Comparison of ENCODE assay signal across 8 cellular contexts in the genomic region with DNA sequence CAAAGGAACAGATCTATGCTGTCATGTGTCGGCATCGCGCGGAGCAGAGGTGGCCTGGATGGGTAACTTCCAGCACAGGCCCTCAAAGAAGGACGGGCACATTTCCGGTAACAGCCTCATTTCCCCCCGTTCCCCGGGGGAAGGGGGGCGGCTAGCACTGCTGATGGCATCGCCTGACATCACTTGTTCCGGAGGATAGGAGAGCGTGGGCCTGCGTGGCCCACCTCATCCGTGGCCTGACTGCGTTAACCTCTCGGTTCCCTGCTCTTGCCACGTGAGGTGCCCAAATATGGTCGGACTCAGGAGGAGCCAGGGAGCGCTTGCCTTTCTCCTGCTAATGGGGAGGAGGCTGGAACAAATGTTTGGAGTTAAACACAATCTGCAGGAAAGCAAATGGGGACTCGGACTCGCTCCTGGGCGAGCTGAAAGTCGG. TPM values are rescaled to one million over a fixed set of nuclear protein-coding genes. Genes with fewer than 3 reads are reported as not detected.
DNase-seq lines count a peak whose midpoint lies in the region; ATAC-seq and TF ChIP-seq lines count a peak whose summit lies in the region.

A gene with protein sequence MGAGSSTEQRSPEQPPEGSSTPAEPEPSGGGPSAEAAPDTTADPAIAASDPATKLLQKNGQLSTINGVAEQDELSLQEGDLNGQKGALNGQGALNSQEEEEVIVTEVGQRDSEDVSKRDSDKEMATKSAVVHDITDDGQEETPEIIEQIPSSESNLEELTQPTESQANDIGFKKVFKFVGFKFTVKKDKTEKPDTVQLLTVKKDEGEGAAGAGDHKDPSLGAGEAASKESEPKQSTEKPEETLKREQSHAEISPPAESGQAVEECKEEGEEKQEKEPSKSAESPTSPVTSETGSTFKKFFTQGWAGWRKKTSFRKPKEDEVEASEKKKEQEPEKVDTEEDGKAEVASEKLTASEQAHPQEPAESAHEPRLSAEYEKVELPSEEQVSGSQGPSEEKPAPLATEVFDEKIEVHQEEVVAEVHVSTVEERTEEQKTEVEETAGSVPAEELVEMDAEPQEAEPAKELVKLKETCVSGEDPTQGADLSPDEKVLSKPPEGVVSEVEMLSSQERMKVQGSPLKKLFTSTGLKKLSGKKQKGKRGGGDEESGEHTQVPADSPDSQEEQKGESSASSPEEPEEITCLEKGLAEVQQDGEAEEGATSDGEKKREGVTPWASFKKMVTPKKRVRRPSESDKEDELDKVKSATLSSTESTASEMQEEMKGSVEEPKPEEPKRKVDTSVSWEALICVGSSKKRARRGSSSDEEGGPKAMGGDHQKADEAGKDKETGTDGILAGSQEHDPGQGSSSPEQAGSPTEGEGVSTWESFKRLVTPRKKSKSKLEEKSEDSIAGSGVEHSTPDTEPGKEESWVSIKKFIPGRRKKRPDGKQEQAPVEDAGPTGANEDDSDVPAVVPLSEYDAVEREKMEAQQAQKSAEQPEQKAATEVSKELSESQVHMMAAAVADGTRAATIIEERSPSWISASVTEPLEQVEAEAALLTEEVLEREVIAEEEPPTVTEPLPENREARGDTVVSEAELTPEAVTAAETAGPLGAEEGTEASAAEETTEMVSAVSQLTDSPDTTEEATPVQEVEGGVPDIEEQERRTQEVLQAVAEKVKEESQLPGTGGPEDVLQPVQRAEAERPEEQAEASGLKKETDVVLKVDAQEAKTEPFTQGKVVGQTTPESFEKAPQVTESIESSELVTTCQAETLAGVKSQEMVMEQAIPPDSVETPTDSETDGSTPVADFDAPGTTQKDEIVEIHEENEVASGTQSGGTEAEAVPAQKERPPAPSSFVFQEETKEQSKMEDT (N-terminal part only) (plus strand): TSS at position 365 of the 433 bp plus-strand sequence. CDS start 596 bp downstream, outside the sequence.

- POLR2A ChIA-PET in naive thymus-derived CD8-positive, alpha-beta T cell (lab: Charles Lee), result no interaction called here

- TF ChIP-seq CTCF in fibroblast of mammary gland (conservative IDR thresholded peaks at IDR 0.05; ENCODE audit: control insufficient read depth, insufficient read depth, low read depth, low read length), result no peak

- peaks cover 68% of the 10 kb centered on the region for H3K27me3 Mint-ChIP-seq in T-helper 17 cell
- H3K27me3 Mint-ChIP-seq in naive thymus-derived CD8-positive, alpha-beta T cell, result peaks cover 36 to 76% (median 52%) of the 10 kb centered on the region in 5 donors

- DNase-seq in G401 (ENCODE audit: low spot score) (peak; percentile 84), T-helper 17 cell (no peak), fibroblast of mammary gland (ENCODE audit: low read depth) (peak; percentile 68), NCI-H2196 treated with DMSO at 0.1 percent for 48 hours (lab: John Stamatoyannopoulos, UW; ENCODE audit: unreplicated experiment) (no peak), NCI-H2029 (lab: John Stamatoyannopoulos, UW) (no peak)
- no peak for DNase-seq in naive thymus-derived CD8-positive, alpha-beta T cell
- DNase-seq in NK-92 treated with Interleukin-12 subunit alpha and Interleukin-12 subunit beta, amount 100 ng/mL, for 24 hours (lab: John Stamatoyannopoulos, UW), result no peak
- no peak for DNase-seq in activated CD4-positive, CD25-positive, alpha-beta regulatory T cell treated with anti-CD3 and anti-CD28 coated beads, Interleukin-2, amount 50 U/mL, for 72 hours

- H3K4me3 ChIP-seq in fibroblast of mammary gland (ENCODE audit: control insufficient read depth, low read depth, low read length), result peak within 1 kb of the TSS; percentile 80

- H3K4me3 Mint-ChIP-seq in T-helper 17 cell, result peak within 1 kb of the TSS; percentile 83
- H3K4me3 Mint-ChIP-seq in naive thymus-derived CD8-positive, alpha-beta T cell, result peak within 1 kb of the TSS in 9 of 10 donors; percentile 43 to 79 (median 65)

- no peaks in the 10 kb centered on the region for H3K9me3 Mint-ChIP-seq in naive thymus-derived CD8-positive, alpha-beta T cell

- peaks cover 4% of the 10 kb centered on the region for H3K4me1 Mint-ChIP-seq in T-helper 17 cell
- H3K4me1 Mint-ChIP-seq in naive thymus-derived CD8-positive, alpha-beta T cell, result peaks cover 0 to 14% (median 7%) of the 10 kb centered on the region in 4 donors

- H3K36me3 Mint-ChIP-seq in T-helper 17 cell (ENCODE audit: low read depth), result peaks cover 2% of the 10 kb centered on the region
- no peaks in the 10 kb centered on the region for H3K36me3 Mint-ChIP-seq in naive thymus-derived CD8-positive, alpha-beta T cell

- H3K9me3 ChIP-seq in T-helper 17 cell (ENCODE audit: control insufficient read depth, low read length, poor library complexity, severe bottlenecking), result peaks cover 4% of the 10 kb centered on the region

- ATAC-seq in T-helper 17 cell, result no peak
- ATAC-seq in naive thymus-derived CD8-positive, alpha-beta T cell, result no peak

- H3K27ac Mint-ChIP-seq in T-helper 17 cell, result no peak within 1 kb of the TSS
- H3K27ac Mint-ChIP-seq in naive thymus-derived CD8-positive, alpha-beta T cell, result peak within 1 kb of the TSS in 1 of 10 donors; percentile 44

- in situ Hi-C loops in G401 (cut with HindIII; ENCODE audit: low sequenced_read_pairs), result no loop called here

RNA-seq across cellular contexts. Expression of the gene that starts here (rescaled TPM):
- 13.0 and 15.4 TPM in 2 replicates for total RNA-seq in G401 (2014; rRNA removed; shearing (Covaris generic))
- total RNA-seq in T-helper 17 cell, result under 1 TPM; 0.18 to 0.20 TPM
- total RNA-seq in naive thymus-derived CD8-positive, alpha-beta T cell, result not detected
- polyA plus RNA-seq in naive thymus-derived CD8-positive, alpha-beta T cell, result under 1 TPM in 1 of 3 donors, not detected in 2; 0.02 TPM

Comparison
In these comparisons a context has a peak if more than half of its experiments do, and no peak if none do; other contexts are left out.
1. RNA of the gene that starts here (total RNA-seq): 13.0 to 15.4 TPM in G401; 0.18 to 0.20 TPM in T-helper 17 cell and not detected in naive thymus-derived CD8-positive, alpha-beta T cell; every median in the first group is over 10 times any median in the second.
2. DNase-seq: peak in G401 (single experiment) and fibroblast of mammary gland (single experiment); none in T-helper 17 cell (0 of 3), naive thymus-derived CD8-positive, alpha-beta T cell (0 of 10), NCI-H2196 treated with DMSO at 0.1 percent for 48 hours (single experiment), NK-92 treated with Interleukin-12 subunit alpha and Interleukin-12 subunit beta, amount 100 ng/mL, for 24 hours (single experiment), NCI-H2029 (single experiment) and activated CD4-positive, CD25-positive, alpha-beta regulatory T cell treated with anti-CD3 and anti-CD28 coated beads, Interleukin-2, amount 50 U/mL, for 72 hours (single experiment).